9 cellular contexts compared by ENCODE assay signal in the genomic region with DNA sequence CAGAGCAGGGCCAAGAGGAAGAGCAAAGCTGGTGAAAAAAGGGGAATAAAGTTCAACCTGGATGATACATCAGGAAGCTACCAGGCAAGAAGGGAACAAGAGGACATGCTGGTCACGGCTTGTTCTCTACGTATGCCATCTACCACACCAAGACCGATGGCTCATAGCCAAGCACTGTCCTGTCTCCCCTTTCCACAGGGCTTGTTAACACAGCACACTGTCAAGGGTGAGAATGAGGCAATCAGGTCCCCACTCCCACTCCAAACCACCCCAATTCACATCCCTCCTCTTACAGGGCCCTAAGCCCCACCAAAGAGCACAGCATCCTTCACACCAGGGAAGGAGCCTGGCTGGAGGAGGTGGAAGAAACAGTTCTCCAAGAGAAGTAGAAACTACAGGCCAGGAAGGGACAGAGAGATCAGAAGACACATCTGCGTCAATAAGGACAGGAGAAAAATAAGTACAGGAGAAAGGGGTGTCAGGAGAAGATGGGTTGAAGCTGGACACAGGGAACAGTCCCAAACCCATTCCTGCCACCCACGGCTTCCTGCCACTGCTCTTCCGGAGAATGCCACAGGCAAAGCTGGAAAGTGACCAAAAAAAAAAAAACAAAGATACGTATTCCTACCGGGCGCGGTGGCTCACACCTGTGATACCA. TPM values are rescaled to one million over a fixed set of nuclear protein-coding genes. Genes with fewer than 3 reads are reported as not detected.
DNase-seq lines count a peak whose midpoint lies in the region; ATAC-seq and TF ChIP-seq lines count a peak whose summit lies in the region.
"Had no signal": no experiment of that assay in that cellular context is flagged by ENCODE, and none has a peak within 500 bp of the region (broad histone marks: within the 10 kb centered on the region; RNA-seq: fewer than 3 reads in every experiment).

No MANE protein-coding gene starts in this region.

- peaks cover 38 to 58% of the 10 kb centered on the region in 2 experiments for H3K4me1 ChIP-seq in HCT116 (ENCODE audit: control insufficient read depth in 1 of 2, insufficient read depth in 2 of 2, low read length in 2 of 2)
- peaks cover 2 to 76% (median 34%) of the 10 kb centered on the region in 3 donors for H3K4me1 ChIP-seq in gastroesophageal sphincter
- H3K4me1 ChIP-seq in spleen: peaks cover 35 to 87% (median 75%) of the 10 kb centered on the region in 6 donors

- TF ChIP-seq RAD21 in HCT116 (IDR thresholded peaks at IDR 0.05; ENCODE audit: low read depth): no peak

- CTCF ChIA-PET in HCT116 (lab: Charles Lee): interaction anchor here (0.7 to 2.6 kb wide), 9 partner anchors 10 to 114 kb away, joined by 3 to 15 read pairs (median 5); a partner anchor contains a TSS

- POLR2A ChIA-PET in HCT116 (lab: Charles Lee): interaction anchor here (0.6 to 5.4 kb wide), 17 partner anchors 7 to 88 kb away, joined by 3 to 46 read pairs (median 5); a partner anchor contains a TSS

- H3K79me2 ChIP-seq in HCT116 (ENCODE audit: insufficient read depth, low read length): peaks cover 88% of the 10 kb centered on the region

- peak overlapping the region; percentile 90 for H3K4me2 ChIP-seq in HCT116 (ENCODE audit: low read length)

- RAD21 ChIA-PET in HCT116 (lab: Charles Lee; ENCODE audit: low non-redundant PET in 1 of 2, low total read pairs in 2 of 2, uncharacterized antibody in 2 of 2, unreplicated experiment in 2 of 2): interaction anchor here in 1 of 2 experiments (0.7 kb wide), 1 partner anchor 114 kb away, joined by 3 read pairs; no protein-coding TSS in a partner anchor

- H3K36me3 ChIP-seq in HCT116 (ENCODE audit: control insufficient read depth in 1 of 2, insufficient read depth in 2 of 2, low read length in 2 of 2) (peaks cover 9 to 27% of the 10 kb centered on the region in 2 experiments; a peak in 3 of 4 replicates), gastroesophageal sphincter (peaks cover 0 to 25% of the 10 kb centered on the region in 2 donors), spleen (peaks cover 3 to 43% (median 23%) of the 10 kb centered on the region in 6 donors)

- no peak for DNase-seq in HCT116 (ENCODE audit: low read depth, low spot score)
- peak; percentile 51 for DNase-seq in spleen
- DNase-seq in NCI-H524 treated with DMSO at 0.1 percent for 48 hours (lab: John Stamatoyannopoulos, UW): no peak
- no peak for DNase-seq in activated CD4-positive, alpha-beta T cell treated with anti-CD3 and anti-CD28 coated beads for 4 hours
- DNase-seq in activated naive CD4-positive, alpha-beta T cell (lab: John Stamatoyannopoulos, UW): no peak

- no TSS peak for BruUV-seq in HCT116 (replicated peaks; lab: Mats Ljungman, UMichigan)

- no peak for TF ChIP-seq EP300 in gastroesophageal sphincter (IDR thresholded peaks at IDR 0.05)

- ATAC-seq in HCT116: no peak
- no peak for ATAC-seq in gastroesophageal sphincter
- ATAC-seq in GM18873 (IDR thresholded peaks at IDR 0.05; ENCODE audit: low FRiP score, unreplicated experiment): no peak

- TF ChIP-seq POLR2A in HCT116 (IDR thresholded peaks at IDR 0.05; ENCODE audit: borderline replicate concordance, extremely low read depth, insufficient read depth, insufficient read length) (no peak), gastroesophageal sphincter (IDR thresholded peaks at IDR 0.05) (no peak), spleen (IDR thresholded peaks at IDR 0.05) (no peak)

- H3K9me3 ChIP-seq in HCT116 (ENCODE audit: control insufficient read depth in 1 of 2, insufficient read depth in 1 of 2, low read depth in 1 of 2, low read length in 2 of 2) (no peaks in the 10 kb centered on the region), gastroesophageal sphincter (no peaks in the 10 kb centered on the region), spleen (no peaks in the 10 kb centered on the region)

- intact Hi-C loops in HCT116 (cut with micrococcal nuclease): loop anchor here (5.0 kb wide), 2 partner anchors 91 to 166 kb away; a partner anchor contains a TSS
- intact Hi-C loops in spleen (cut with DNase I; ENCODE audit: low total_unique reads): no loop called here

- H3K27ac ChIP-seq in HCT116 (ENCODE audit: low read depth, low read length) (peak overlapping the region; percentile 86), VCaP (peak overlapping the region; percentile 94; the same call in 1 of the 2 replicates), gastroesophageal sphincter (peak overlapping the region; percentile 95 to 99 (median 99)), spleen (peak overlapping the region; percentile 88 to 100 (median 98))
- H3K27ac ChIP-seq: HL-60 had no signal

- WGBS in gastroesophageal sphincter (ENCODE audit: low coverage in 1 of 2), 2 donors: 37 to 51% methylated on average over 7 to 10 of the region's 10 CpGs
- WGBS in spleen, 5 donors: 55 to 74% (median 66%) methylated on average over 10 of the region's 10 CpGs

- H3K4me3 ChIP-seq in HCT116 (replicated peaks in 1 of 2; ENCODE audit: low read depth in 1 of 2, low read length in 2 of 2) (peak overlapping the region; percentile 40 to 70), gastroesophageal sphincter (peak overlapping the region in 1 of 2 donors; percentile 55), spleen (peak overlapping the region in 3 of 8 donors; percentile 38 to 81 (median 43))

- TF ChIP-seq CTCF in HCT116 (IDR thresholded peaks at IDR 0.05 in 2 of 3, conservative IDR thresholded peaks at IDR 0.05 in 1 of 3; ENCODE audit: borderline replicate concordance in 1 of 3, insufficient read depth in 1 of 3, low read depth in 2 of 3, low read length in 2 of 3) (no peak), VCaP (conservative IDR thresholded peaks at IDR 0.05) (no peak), gastroesophageal sphincter (IDR thresholded peaks at IDR 0.05) (no peak), spleen (IDR thresholded peaks at IDR 0.05 in 8 of 11, conservative IDR thresholded peaks at IDR 0.05 in 3 of 11) (no peak)

- no peak overlapping the region for H2AFZ ChIP-seq in HCT116 (ENCODE audit: low read depth, low read length, poor library complexity, severe bottlenecking)

- no peaks in the 10 kb centered on the region for H3K27me3 ChIP-seq in HCT116 (ENCODE audit: insufficient read depth, low read length)
- H3K27me3 ChIP-seq in gastroesophageal sphincter: no peaks in the 10 kb centered on the region
- no peaks in the 10 kb centered on the region for H3K27me3 ChIP-seq in spleen (replicated peaks in 1 of 7)

- no peaks in the 10 kb centered on the region for H3K9me2 ChIP-seq in HCT116 (ENCODE audit: insufficient read depth)

- H4K20me1 ChIP-seq in HCT116 (ENCODE audit: insufficient read depth): no peaks in the 10 kb centered on the region

- H3K9ac ChIP-seq in HCT116 (ENCODE audit: low read length): peak overlapping the region; percentile 86

TF ChIP-seq in HCT116, 20 proteins besides CTCF, POLR2A, EP300 and RAD21 (continues in another document):
- TF ChIP-seq EGR1 (IDR thresholded peaks at IDR 0.05; ENCODE audit: low read depth) (no peak), EZH2phosphoT487 (IDR thresholded peaks at IDR 0.05; ENCODE audit: borderline replicate concordance) (no peak), CEBPB (IDR thresholded peaks at IDR 0.05; ENCODE audit: low read depth) (no peak), ZNF274 (IDR thresholded peaks at IDR 0.05; ENCODE audit: low read depth, low read length) (no peak), JUND (IDR thresholded peaks at IDR 0.05) (no peak)
- TF ChIP-seq, protein P1, sequence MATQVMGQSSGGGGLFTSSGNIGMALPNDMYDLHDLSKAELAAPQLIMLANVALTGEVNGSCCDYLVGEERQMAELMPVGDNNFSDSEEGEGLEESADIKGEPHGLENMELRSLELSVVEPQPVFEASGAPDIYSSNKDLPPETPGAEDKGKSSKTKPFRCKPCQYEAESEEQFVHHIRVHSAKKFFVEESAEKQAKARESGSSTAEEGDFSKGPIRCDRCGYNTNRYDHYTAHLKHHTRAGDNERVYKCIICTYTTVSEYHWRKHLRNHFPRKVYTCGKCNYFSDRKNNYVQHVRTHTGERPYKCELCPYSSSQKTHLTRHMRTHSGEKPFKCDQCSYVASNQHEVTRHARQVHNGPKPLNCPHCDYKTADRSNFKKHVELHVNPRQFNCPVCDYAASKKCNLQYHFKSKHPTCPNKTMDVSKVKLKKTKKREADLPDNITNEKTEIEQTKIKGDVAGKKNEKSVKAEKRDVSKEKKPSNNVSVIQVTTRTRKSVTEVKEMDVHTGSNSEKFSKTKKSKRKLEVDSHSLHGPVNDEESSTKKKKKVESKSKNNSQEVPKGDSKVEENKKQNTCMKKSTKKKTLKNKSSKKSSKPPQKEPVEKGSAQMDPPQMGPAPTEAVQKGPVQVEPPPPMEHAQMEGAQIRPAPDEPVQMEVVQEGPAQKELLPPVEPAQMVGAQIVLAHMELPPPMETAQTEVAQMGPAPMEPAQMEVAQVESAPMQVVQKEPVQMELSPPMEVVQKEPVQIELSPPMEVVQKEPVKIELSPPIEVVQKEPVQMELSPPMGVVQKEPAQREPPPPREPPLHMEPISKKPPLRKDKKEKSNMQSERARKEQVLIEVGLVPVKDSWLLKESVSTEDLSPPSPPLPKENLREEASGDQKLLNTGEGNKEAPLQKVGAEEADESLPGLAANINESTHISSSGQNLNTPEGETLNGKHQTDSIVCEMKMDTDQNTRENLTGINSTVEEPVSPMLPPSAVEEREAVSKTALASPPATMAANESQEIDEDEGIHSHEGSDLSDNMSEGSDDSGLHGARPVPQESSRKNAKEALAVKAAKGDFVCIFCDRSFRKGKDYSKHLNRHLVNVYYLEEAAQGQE (IDR thresholded peaks at IDR 0.05; ENCODE audit: low read depth): no peak

RNA-seq across cellular contexts. Expression of a gene that starts 0.9 kb away (rescaled TPM):
- 148 TPM for total RNA-seq in HCT116 (2021; ENCODE audit: unreplicated experiment)
- 135 and 142 TPM in 2 replicates for polyA plus RNA-seq in HCT116 (2012)
- total RNA-seq in gastroesophageal sphincter: 100 to 1,000 TPM in 1 of 4 donors, 10 to 100 TPM in 3; 69.1 to 104 (median 90.2) TPM
- 100 to 1,000 TPM in 4 of 7 donors, 10 to 100 TPM in 3; 63.4 to 133 (median 108) TPM for total RNA-seq in spleen
- polyA plus RNA-seq in spleen: 10 to 100 TPM; 36.8 to 49.8 (median 48.6) TPM

RNA-seq across cellular contexts. Expression of a gene that starts 3.0 kb away (rescaled TPM):
- 229 TPM for total RNA-seq in HCT116 (2021; ENCODE audit: unreplicated experiment)
- polyA plus RNA-seq in HCT116 (2012): 490 and 557 TPM in 2 replicates
- total RNA-seq in gastroesophageal sphincter: 10 to 100 TPM in 3 of 4 donors, 1 to 10 TPM in 1; 7.5 to 24.2 (median 17.6) TPM
- 10 to 100 TPM; 15.7 to 42.5 (median 27.2) TPM for total RNA-seq in spleen
- polyA plus RNA-seq in spleen: 10 to 100 TPM; 17.0 to 51.5 (median 43.2) TPM

RNA-seq across cellular contexts. Expression of a gene that starts 9.9 kb away (rescaled TPM):
- total RNA-seq in HCT116 (2021; ENCODE audit: unreplicated experiment): 37.2 TPM
- polyA plus RNA-seq in HCT116 (2012): 17.0 and 22.1 TPM in 2 replicates
- total RNA-seq in gastroesophageal sphincter: 10 to 100 TPM; 19.1 to 40.1 (median 25.7) TPM
- total RNA-seq in spleen: 10 to 100 TPM; 28.4 to 36.6 (median 35.5) TPM
- 10 to 100 TPM; 19.8 to 35.7 (median 19.9) TPM for polyA plus RNA-seq in spleen

RNA-seq across cellular contexts. Expression of a gene that starts 11.7 kb away (rescaled TPM):
- total RNA-seq in HCT116 (2021; ENCODE audit: unreplicated experiment) (58.4 TPM), gastroesophageal sphincter (10 to 100 TPM; 12.8 to 23.5 (median 20.7) TPM), spleen (10 to 100 TPM; 27.1 to 35.8 (median 30.3) TPM)
- polyA plus RNA-seq in HCT116 (2012): 49.9 and 53.7 TPM in 2 replicates
- 10 to 100 TPM; 31.9 to 43.4 (median 40.1) TPM for polyA plus RNA-seq in spleen

RNA-seq across cellular contexts. Expression of a gene that starts 15.6 kb away (rescaled TPM):
- total RNA-seq in HCT116 (2021; ENCODE audit: unreplicated experiment) (12.6 TPM), gastroesophageal sphincter (100 to 1,000 TPM; 205 to 371 (median 283) TPM), spleen (100 to 1,000 TPM in 3 of 7 donors, 10 to 100 TPM in 4; 70.2 to 125 (median 95.0) TPM)
- polyA plus RNA-seq in HCT116 (2012): 12.5 and 17.2 TPM in 2 replicates
- 10 to 100 TPM; 55.5 to 75.7 (median 62.2) TPM for polyA plus RNA-seq in spleen
